In genomic region chr9:129138144-129138462, GRCh38 we compare ENCODE assay signal across 11 cellular contexts. TPM values are rescaled to one million over a fixed set of nuclear protein-coding genes. Genes with fewer than 3 reads are reported as not detected.
DNase-seq lines count a peak whose midpoint lies in the region; ATAC-seq and TF ChIP-seq lines count a peak whose summit lies in the region.
"Had no signal": no experiment of that assay in that cellular context is flagged by ENCODE, and none has a peak within 500 bp of the region (broad histone marks: within the 10 kb centered on the region; RNA-seq: fewer than 3 reads in every experiment).

No MANE protein-coding gene starts in this region.

- TF ChIP-seq CTCF in esophagus muscularis mucosa (IDR thresholded peaks at IDR 0.05) (no peak), ovary (IDR thresholded peaks at IDR 0.05) (no peak), upper lobe of right lung (IDR thresholded peaks at IDR 0.05) (no peak)

- no peaks in the 10 kb centered on the region for H3K27me3 Mint-ChIP-seq in activated CD4-positive, alpha-beta memory T cell treated with anti-CD3 and anti-CD28 coated beads for 36 hours
- no peaks in the 10 kb centered on the region for H3K27me3 Mint-ChIP-seq in activated CD4-positive, alpha-beta memory T cell treated with anti-CD3 and anti-CD28 coated beads, Interleukin-2, amount 10 ng/mL, durations not matched to agents 7 days and 5 days
- H3K27me3 Mint-ChIP-seq: IgD-negative memory B cell had no signal

- ATAC-seq in upper lobe of right lung (no peak), GM21825 (IDR thresholded peaks at IDR 0.05; ENCODE audit: unreplicated experiment) (no peak)
- ATAC-seq in activated CD4-positive, CD25-positive, alpha-beta regulatory T cell treated with anti-CD3 and anti-CD28 coated beads, Interleukin-2, amount 50 U/mL, for 24 hours = no peak

- H3K4me1 Mint-ChIP-seq in activated CD4-positive, alpha-beta memory T cell treated with anti-CD3 and anti-CD28 coated beads for 36 hours (ENCODE audit: low read depth) = peaks cover 31% of the 10 kb centered on the region
- peaks cover 37% of the 10 kb centered on the region for H3K4me1 Mint-ChIP-seq in activated CD4-positive, alpha-beta memory T cell treated with anti-CD3 and anti-CD28 coated beads, Interleukin-2, amount 10 ng/mL, durations not matched to agents 7 days and 5 days

- H3K4me3 ChIP-seq in esophagus muscularis mucosa = peak overlapping the region in 1 of 4 donors; percentile 57
- no peak overlapping the region for H3K4me3 ChIP-seq in ovary
- H3K4me3 ChIP-seq in upper lobe of right lung = no peak overlapping the region

- TF ChIP-seq EP300 in esophagus muscularis mucosa (IDR thresholded peaks at IDR 0.05) (no peak), ovary (IDR thresholded peaks at IDR 0.05) (no peak)

- H3K9me3 ChIP-seq in esophagus muscularis mucosa (no peaks in the 10 kb centered on the region), ovary (no peaks in the 10 kb centered on the region), upper lobe of right lung (no peaks in the 10 kb centered on the region)

- TF ChIP-seq POLR2A in esophagus muscularis mucosa (IDR thresholded peaks at IDR 0.05; ENCODE audit: low read depth) = no peak
- TF ChIP-seq POLR2A in ovary (IDR thresholded peaks at IDR 0.05) = no peak

- peaks cover 49 to 61% (median 59%) of the 10 kb centered on the region in 4 donors for H3K4me1 ChIP-seq in esophagus muscularis mucosa
- peaks cover 33% of the 10 kb centered on the region for H3K4me1 ChIP-seq in ovary (ENCODE audit: insufficient read depth)
- H3K4me1 ChIP-seq in upper lobe of right lung = peaks cover 58% of the 10 kb centered on the region

- WGBS in esophagus muscularis mucosa = 55% methylated on average over 7 of the region's 9 CpGs
- WGBS in ovary, 3 donors = 77 to 83% (median 79%) methylated on average over 9 of the region's 9 CpGs

- peak overlapping the region; percentile 28 for H3K27ac Mint-ChIP-seq in activated CD4-positive, alpha-beta memory T cell treated with anti-CD3 and anti-CD28 coated beads for 36 hours
- no peak overlapping the region for H3K27ac Mint-ChIP-seq in activated CD4-positive, alpha-beta memory T cell treated with anti-CD3 and anti-CD28 coated beads, Interleukin-2, amount 10 ng/mL, durations not matched to agents 7 days and 5 days

- H3K27me3 ChIP-seq in esophagus muscularis mucosa = no peaks in the 10 kb centered on the region
- H3K27me3 ChIP-seq in ovary = no peaks in the 10 kb centered on the region
- H3K27me3 ChIP-seq in upper lobe of right lung = no peaks in the 10 kb centered on the region

- H3K4me3 Mint-ChIP-seq in activated CD4-positive, alpha-beta memory T cell treated with anti-CD3 and anti-CD28 coated beads for 36 hours = no peak overlapping the region
- H3K4me3 Mint-ChIP-seq in activated CD4-positive, alpha-beta memory T cell treated with anti-CD3 and anti-CD28 coated beads, Interleukin-2, amount 10 ng/mL, durations not matched to agents 7 days and 5 days = no peak overlapping the region

- H3K27ac ChIP-seq in esophagus muscularis mucosa (replicated peaks in 1 of 4) = peak overlapping the region; percentile 93 to 99 (median 98)
- H3K27ac ChIP-seq in ovary = peak overlapping the region; percentile 79 to 98
- H3K27ac ChIP-seq in upper lobe of right lung = peak overlapping the region; percentile 100

- CTCF ChIA-PET in activated CD4-positive, alpha-beta memory T cell treated with anti-CD3 and anti-CD28 coated beads for 36 hours (lab: Charles Lee) = interaction anchor here (0.7 to 7.3 kb wide), 15 partner anchors 8 to 653 kb away, joined by 3 to 147 read pairs (median 7); partner anchors contain the start of genes C9orf50, CRAT, IER5L and NTMT1
- CTCF ChIA-PET in activated CD4-positive, alpha-beta memory T cell treated with anti-CD3 and anti-CD28 coated beads, Interleukin-2, amount 10 ng/mL, durations not matched to agents 7 days and 5 days (lab: Charles Lee) = interaction anchor here (1.0 to 9.4 kb wide), 13 partner anchors 8 to 646 kb away, joined by 3 to 112 read pairs (median 4); partner anchors contain the start of genes DOLPP1, IER5L and NTMT1

- DNase-seq in activated CD4-positive, alpha-beta memory T cell treated with anti-CD3 and anti-CD28 coated beads for 36 hours = no peak
- no peak for DNase-seq in activated CD4-positive, alpha-beta memory T cell treated with anti-CD3 and anti-CD28 coated beads, Interleukin-2, amount 10 ng/mL, durations not matched to agents 7 days and 5 days
- DNase-seq in esophagus muscularis mucosa (ENCODE audit: extremely low spot score) (no peak), ovary (no peak), upper lobe of right lung (no peak), midbrain (lab: John Stamatoyannopoulos, UW) (no peak)
- DNase-seq: stimulated activated CD4-positive, alpha-beta T cell treated with anti-CD3 and anti-CD28 coated beads, Interleukin-4, amount 100 ng/mL, for 1 hour; T-helper 2 cell had no signal

- POLR2A ChIA-PET in activated CD4-positive, alpha-beta memory T cell treated with anti-CD3 and anti-CD28 coated beads for 36 hours (lab: Charles Lee) = interaction anchor here (1.4 to 1.5 kb wide), 2 partner anchors 25 to 473 kb away, joined by 4 to 5 read pairs; no protein-coding TSS in a partner anchor
- POLR2A ChIA-PET in activated CD4-positive, alpha-beta memory T cell treated with anti-CD3 and anti-CD28 coated beads, Interleukin-2, amount 10 ng/mL, durations not matched to agents 7 days and 5 days (lab: Charles Lee) = interaction anchor here (1.3 to 3.4 kb wide), 2 partner anchors 15 to 487 kb away, joined by 4 to 34 read pairs; partner anchors contain the start of gene NTMT1

- intact Hi-C loops in activated CD4-positive, alpha-beta memory T cell treated with anti-CD3 and anti-CD28 coated beads for 36 hours (cut with micrococcal nuclease) = loop anchor here (5.0 kb wide), 1 partner anchor 644 kb away; no protein-coding TSS in a partner anchor
- intact Hi-C loops in esophagus muscularis mucosa (cut with DNase I) (no loop called here), ovary (cut with DNase I) (loop anchor here (2.0 to 10.0 kb wide), 5 partner anchors 275 to 637 kb away; partner anchors contain the start of gene NTMT1 (in 1 of the 4)), upper lobe of right lung (cut with DNase I) (loop anchor here (5.0 kb wide), 1 partner anchor 479 kb away; no protein-coding TSS in a partner anchor)

- H3K36me3 ChIP-seq in esophagus muscularis mucosa (peaks cover 6 to 53% (median 50%) of the 10 kb centered on the region in 4 donors), ovary (no peaks in the 10 kb centered on the region), upper lobe of right lung (peaks cover 46% of the 10 kb centered on the region)

- H3K36me3 Mint-ChIP-seq in activated CD4-positive, alpha-beta memory T cell treated with anti-CD3 and anti-CD28 coated beads for 36 hours = peaks cover 14% of the 10 kb centered on the region
- peaks cover 39% of the 10 kb centered on the region for H3K36me3 Mint-ChIP-seq in activated CD4-positive, alpha-beta memory T cell treated with anti-CD3 and anti-CD28 coated beads, Interleukin-2, amount 10 ng/mL, durations not matched to agents 7 days and 5 days (ENCODE audit: low read depth)
- H3K36me3 Mint-ChIP-seq: IgD-negative memory B cell had no signal

- no peaks in the 10 kb centered on the region for H3K9me3 Mint-ChIP-seq in activated CD4-positive, alpha-beta memory T cell treated with anti-CD3 and anti-CD28 coated beads for 36 hours
- H3K9me3 Mint-ChIP-seq in activated CD4-positive, alpha-beta memory T cell treated with anti-CD3 and anti-CD28 coated beads, Interleukin-2, amount 10 ng/mL, durations not matched to agents 7 days and 5 days = no peaks in the 10 kb centered on the region
- H3K9me3 Mint-ChIP-seq: IgD-negative memory B cell had no signal

RNA-seq across cellular contexts. Expression of gene PTPA, which starts 26.9 kb away (rescaled TPM):
- total RNA-seq in activated CD4-positive, alpha-beta memory T cell treated with anti-CD3 and anti-CD28 coated beads for 36 hours = 10 to 100 TPM; 74.6 to 76.3 TPM
- total RNA-seq in activated CD4-positive, alpha-beta memory T cell treated with anti-CD3 and anti-CD28 coated beads, Interleukin-2, amount 10 ng/mL, durations not matched to agents 7 days and 5 days = 10 to 100 TPM; 88.3 to 97.7 TPM
- total RNA-seq in esophagus muscularis mucosa (10 to 100 TPM; 57.7 to 91.9 (median 77.4) TPM), ovary (100 to 1,000 TPM in 3 of 7 donors, 10 to 100 TPM in 4; 32.1 to 107 (median 89.2) TPM), upper lobe of right lung (115 TPM)
- 10 to 100 TPM; 62.9 to 97.8 TPM for polyA plus RNA-seq in ovary

RNA-seq across cellular contexts. Expression of gene CRAT, which starts 27.5 kb away (rescaled TPM):
- 10 to 100 TPM; 16.0 to 16.4 TPM for total RNA-seq in activated CD4-positive, alpha-beta memory T cell treated with anti-CD3 and anti-CD28 coated beads for 36 hours
- total RNA-seq in activated CD4-positive, alpha-beta memory T cell treated with anti-CD3 and anti-CD28 coated beads, Interleukin-2, amount 10 ng/mL, durations not matched to agents 7 days and 5 days = 10 to 100 TPM; 17.3 to 18.2 TPM
- total RNA-seq in esophagus muscularis mucosa (100 to 1,000 TPM in 2 of 4 donors, 10 to 100 TPM in 2; 73.9 to 117 (median 92.2) TPM), ovary (10 to 100 TPM; 23.0 to 42.7 (median 39.1) TPM), upper lobe of right lung (22.8 TPM)
- polyA plus RNA-seq in ovary = 10 to 100 TPM; 28.7 to 29.9 TPM

RNA-seq across cellular contexts. Expression of gene IER5L, which starts 40.0 kb away (rescaled TPM):
- 1 to 10 TPM; 1.3 to 1.5 TPM for total RNA-seq in activated CD4-positive, alpha-beta memory T cell treated with anti-CD3 and anti-CD28 coated beads for 36 hours
- 1 to 10 TPM; 2.4 to 3.0 TPM for total RNA-seq in activated CD4-positive, alpha-beta memory T cell treated with anti-CD3 and anti-CD28 coated beads, Interleukin-2, amount 10 ng/mL, durations not matched to agents 7 days and 5 days
- total RNA-seq in esophagus muscularis mucosa (10 to 100 TPM in 3 of 4 donors, 1 to 10 TPM in 1; 5.0 to 24.2 (median 12.9) TPM), ovary (10 to 100 TPM; 15.4 to 74.3 (median 45.0) TPM), upper lobe of right lung (9.6 TPM)
- polyA plus RNA-seq in ovary = 10 to 100 TPM in 1 of 2 donors, 1 to 10 TPM in 1; 2.5 to 14.9 TPM
- polyA plus RNA-seq: IgD-negative memory B cell had no signal

RNA-seq across cellular contexts. Expression of gene DOLPP1, which starts 57.2 kb away (rescaled TPM):
- total RNA-seq in activated CD4-positive, alpha-beta memory T cell treated with anti-CD3 and anti-CD28 coated beads for 36 hours = 10 to 100 TPM; 13.9 to 15.3 TPM
- 10 to 100 TPM; 12.9 to 16.3 TPM for total RNA-seq in activated CD4-positive, alpha-beta memory T cell treated with anti-CD3 and anti-CD28 coated beads, Interleukin-2, amount 10 ng/mL, durations not matched to agents 7 days and 5 days
- total RNA-seq in esophagus muscularis mucosa (1 to 10 TPM; 3.0 to 5.5 (median 4.3) TPM), ovary (10 to 100 TPM in 3 of 7 donors, 1 to 10 TPM in 4; 3.3 to 16.2 (median 9.4) TPM), upper lobe of right lung (13.2 TPM)
- 1 to 10 TPM; 6.8 to 8.6 TPM for polyA plus RNA-seq in ovary
